Comparison of ENCODE assay signal across 16 cellular contexts in genomic region chr2:147715807-147716206, GRCh38.
DNase-seq lines count a peak whose midpoint lies in the region; ATAC-seq, FAIRE-seq and TF ChIP-seq lines count a peak whose summit lies in the region.
"Had no signal": no experiment of that assay in that cellular context is flagged by ENCODE, and none has a peak within 500 bp of the region (broad histone marks: within the 10 kb centered on the region; RNA-seq: fewer than 3 reads in every experiment).

No MANE protein-coding gene starts in this region.

- H3K36me3 ChIP-seq in neural progenitor cell, result no peaks in the 10 kb centered on the region
- H3K36me3 ChIP-seq in adrenal gland (replicated peaks in 1 of 2), result no peaks in the 10 kb centered on the region
- H3K36me3 ChIP-seq: prostate gland, vagina had no signal

- H4K20me1 ChIP-seq in neural progenitor cell (ENCODE audit: low read depth), result no peaks in the 10 kb centered on the region

- H3K27me3 ChIP-seq in neural progenitor cell (no peaks in the 10 kb centered on the region), adrenal gland (no peaks in the 10 kb centered on the region)
- H3K27me3 ChIP-seq: vagina had no signal

- peaks cover 3% of the 10 kb centered on the region for H3K27me3 Mint-ChIP-seq in neural progenitor cell (ENCODE audit: insufficient read depth, low read depth)

- no peaks in the 10 kb centered on the region for H3K79me2 ChIP-seq in neural progenitor cell (ENCODE audit: low read depth)

- H3K4me2 ChIP-seq in neural progenitor cell, result no peak overlapping the region

- peak; percentile 91 for ATAC-seq in GM21367 (IDR thresholded peaks at IDR 0.05; ENCODE audit: unreplicated experiment)
- ATAC-seq in HG03103 (IDR thresholded peaks at IDR 0.05; ENCODE audit: low read depth, unreplicated experiment), result peak; percentile 87
- ATAC-seq: activated T-helper 17 cell treated with anti-CD3 and anti-CD28 coated beads, Interleukin-2, amount 50 U/mL, for 72 hours had no signal

- H3K4me3 ChIP-seq in neural progenitor cell, result no peak overlapping the region
- H3K4me3 ChIP-seq in adrenal gland, result no peak overlapping the region
- H3K4me3 ChIP-seq: prostate gland, vagina had no signal

- H3K9me3 ChIP-seq in neural progenitor cell (ENCODE audit: low read depth) (no peaks in the 10 kb centered on the region), adrenal gland (replicated peaks in 1 of 3) (no peaks in the 10 kb centered on the region)
- H3K9me3 ChIP-seq: prostate gland, vagina had no signal

- no peaks in the 10 kb centered on the region for H3F3A ChIP-seq in neural progenitor cell (ENCODE audit: low read depth)

- no peaks in the 10 kb centered on the region for H3K36me3 Mint-ChIP-seq in neural progenitor cell
- H3K36me3 Mint-ChIP-seq: IgD-negative memory B cell had no signal

- no peak for DNase-seq in GM12891 (ENCODE audit: insufficient read length, low spot score)
- peak; percentile 23 for DNase-seq in astrocyte of the hippocampus (ENCODE audit: low read depth, low spot score)
- no peak for DNase-seq in HPDE6-E6E7 (ENCODE audit: extremely low spot score)
- no peak for DNase-seq in neural progenitor cell (ENCODE audit: low spot score)
- DNase-seq in HK-2 (ENCODE audit: unreplicated experiment), result no peak
- no peak for DNase-seq in adrenal gland
- DNase-seq: foreskin melanocyte; NCI-H1105 treated with DMSO at 0.1 percent for 48 hours; stimulated activated CD4-positive, alpha-beta T cell treated with anti-CD3 and anti-CD28 coated beads, Interleukin-1b, Interleukin-23, amount 100 ng/mL, for 48 hours; T-helper 2 cell had no signal

- H3K4me3 Mint-ChIP-seq in neural progenitor cell, result no peak overlapping the region
- H3K4me3 Mint-ChIP-seq: activated T-helper 17 cell treated with anti-CD3 and anti-CD28 coated beads, Interleukin-2, amount 50 U/mL, for 72 hours; IgD-negative memory B cell had no signal

- H3K27ac ChIP-seq in neural progenitor cell (no peak overlapping the region), adrenal gland (no peak overlapping the region)
- H3K27ac ChIP-seq: prostate gland, vagina had no signal

- H3K9ac ChIP-seq in neural progenitor cell, result no peak overlapping the region

- no peak for TF ChIP-seq CTCF in neural progenitor cell (IDR thresholded peaks at IDR 0.05)
- no peak for TF ChIP-seq CTCF in adrenal gland (IDR thresholded peaks at IDR 0.05)

- H3K27ac Mint-ChIP-seq in neural progenitor cell, result no peak overlapping the region
- H3K27ac Mint-ChIP-seq: activated T-helper 17 cell treated with anti-CD3 and anti-CD28 coated beads, Interleukin-2, amount 50 U/mL, for 72 hours had no signal

- intact Hi-C loops in adrenal gland (cut with DNase I), result no loop called here

- no peaks in the 10 kb centered on the region for H3K4me1 ChIP-seq in neural progenitor cell
- H3K4me1 ChIP-seq in adrenal gland (replicated peaks in 1 of 2), result no peaks in the 10 kb centered on the region
- H3K4me1 ChIP-seq: prostate gland, vagina had no signal

- TF ChIP-seq POLR2A in GM12891 (IDR thresholded peaks at IDR 0.05; ENCODE audit: low read depth, low read length) (no peak), adrenal gland (IDR thresholded peaks at IDR 0.05) (no peak)

- H3K9me3 Mint-ChIP-seq in neural progenitor cell, result no peaks in the 10 kb centered on the region

- FAIRE-seq in GM12891 (lab: Jason Lieb, UNC), result peak; percentile 80

- H2AFZ ChIP-seq in neural progenitor cell (replicated peaks), result no peak overlapping the region

- no peaks in the 10 kb centered on the region for H3K4me1 Mint-ChIP-seq in neural progenitor cell
- H3K4me1 Mint-ChIP-seq: activated T-helper 17 cell treated with anti-CD3 and anti-CD28 coated beads, Interleukin-2, amount 50 U/mL, for 72 hours; IgD-negative memory B cell had no signal

TF ChIP-seq in GM12891, 5 proteins besides CTCF, POLR2A, EP300 and RAD21:
- TF ChIP-seq SPI1 (IDR thresholded peaks at IDR 0.05; ENCODE audit: low read depth, low read length) (peak; percentile 66), TAF1 (IDR thresholded peaks at IDR 0.05; ENCODE audit: low read depth, low read length) (no peak), PAX5 (IDR thresholded peaks at IDR 0.05; ENCODE audit: insufficient read depth, low read length, severe bottlenecking) (no peak), POLR2AphosphoS5 (IDR thresholded peaks at IDR 0.05; ENCODE audit: low read depth, low read length) (no peak), POU2F2 (IDR thresholded peaks at IDR 0.05; ENCODE audit: low read depth, low read length) (no peak)
TF ChIP-seq in GM12891: peak in this region for 1.
